In the genomic region with DNA sequence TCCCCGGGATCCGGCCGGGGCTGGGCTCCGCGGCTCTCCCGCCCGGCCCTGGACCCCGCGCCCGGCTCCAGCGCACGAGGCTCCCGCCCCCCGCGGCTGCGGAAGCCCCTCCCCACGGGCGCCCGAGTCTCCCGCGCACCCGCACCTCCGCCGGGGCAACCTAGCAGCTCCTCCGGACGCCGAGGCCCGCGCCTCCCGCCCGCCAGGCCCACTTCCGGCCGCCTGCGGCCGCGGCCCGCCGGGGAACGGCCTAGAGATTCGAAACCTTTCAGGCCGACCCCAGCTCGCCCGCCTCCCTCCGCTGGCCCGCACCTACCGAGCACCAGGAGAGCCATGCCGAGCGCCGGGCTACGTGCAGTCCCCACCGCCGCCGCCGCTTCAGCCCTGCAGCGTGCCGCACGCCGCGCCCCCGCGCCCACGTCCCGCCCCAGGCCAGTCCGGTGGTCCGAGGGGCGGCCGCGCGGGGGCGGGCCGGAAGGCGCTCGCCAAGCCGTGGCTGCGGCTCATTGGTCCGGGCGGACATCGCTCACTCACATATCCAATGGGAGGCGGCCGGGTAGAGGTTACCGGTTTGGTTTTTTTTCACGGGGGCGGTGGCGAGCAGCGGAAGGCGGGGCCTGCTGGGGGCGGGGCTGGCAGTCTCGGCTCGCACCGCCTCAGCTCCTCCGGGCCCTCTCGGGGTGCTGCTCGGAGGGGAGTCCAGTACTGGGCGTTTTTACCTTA, we compare ENCODE assay signal across 1 cellular context.
TF ChIP-seq lines count a peak whose summit lies in the region.

A gene with protein sequence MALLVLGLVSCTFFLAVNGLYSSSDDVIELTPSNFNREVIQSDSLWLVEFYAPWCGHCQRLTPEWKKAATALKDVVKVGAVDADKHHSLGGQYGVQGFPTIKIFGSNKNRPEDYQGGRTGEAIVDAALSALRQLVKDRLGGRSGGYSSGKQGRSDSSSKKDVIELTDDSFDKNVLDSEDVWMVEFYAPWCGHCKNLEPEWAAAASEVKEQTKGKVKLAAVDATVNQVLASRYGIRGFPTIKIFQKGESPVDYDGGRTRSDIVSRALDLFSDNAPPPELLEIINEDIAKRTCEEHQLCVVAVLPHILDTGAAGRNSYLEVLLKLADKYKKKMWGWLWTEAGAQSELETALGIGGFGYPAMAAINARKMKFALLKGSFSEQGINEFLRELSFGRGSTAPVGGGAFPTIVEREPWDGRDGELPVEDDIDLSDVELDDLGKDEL (minus strand): TSS at position 424 of the 723 bp plus-strand sequence. CDS start 89 bp downstream, at position 335.

TF ChIP-seq in HepG2, 621 proteins besides CTCF, POLR2A, EP300 and RAD21 (continued from another document and continues in another):
- TF ChIP-seq TFDP2 (CRISPR knock-in tag; IDR thresholded peaks at IDR 0.05) (peak; percentile 66), SMAD3 (CRISPR knock-in tag; IDR thresholded peaks at IDR 0.05) (no peak), MXD3 (CRISPR knock-in tag; IDR thresholded peaks at IDR 0.05) (peak; percentile 55), ZNF562 (CRISPR knock-in tag; IDR thresholded peaks at IDR 0.05; ENCODE audit: borderline replicate concordance) (no peak), ZNF546 (CRISPR knock-in tag; conservative IDR thresholded peaks at IDR 0.05) (no peak; the same call in 1 of the 2 replicates), RFXAP (CRISPR knock-in tag; IDR thresholded peaks at IDR 0.05; ENCODE audit: borderline replicate concordance) (peak; percentile 76; the same call in 1 of the 2 replicates), SP140L (CRISPR knock-in tag; IDR thresholded peaks at IDR 0.05; ENCODE audit: borderline replicate concordance) (no peak), PITX1 (CRISPR knock-in tag; IDR thresholded peaks at IDR 0.05) (no peak), KLF13 (CRISPR knock-in tag; IDR thresholded peaks at IDR 0.05) (no peak), ZNF230 (CRISPR knock-in tag; IDR thresholded peaks at IDR 0.05) (0 out of 2 replicates have a peak, but pooled peaks have one; percentile 1), SALL1 (CRISPR knock-in tag; IDR thresholded peaks at IDR 0.05) (peak; percentile 78), ZNF775 (CRISPR knock-in tag; IDR thresholded peaks at IDR 0.05; ENCODE audit: borderline replicate concordance) (no peak), RFX1 (IDR thresholded peaks at IDR 0.05) (no peak), ZNF776 (CRISPR knock-in tag; IDR thresholded peaks at IDR 0.05) (no peak; the same call in none of the 2 replicates), PAX8 (CRISPR knock-in tag; IDR thresholded peaks at IDR 0.05; ENCODE audit: borderline replicate concordance) (no peak; the same call in 1 of the 2 replicates), TEAD2 (CRISPR knock-in tag; IDR thresholded peaks at IDR 0.05) (no peak), RBM22 (optimal IDR thresholded peaks at IDR 0.05; ENCODE audit: low read length) (no peak), ZNF343 (CRISPR knock-in tag; IDR thresholded peaks at IDR 0.05) (no peak; the same call in 1 of the 2 replicates), RFX3 (CRISPR knock-in tag; IDR thresholded peaks at IDR 0.05) (no peak), ZSCAN25 (CRISPR knock-in tag; IDR thresholded peaks at IDR 0.05) (peak; percentile 100), BRF2 (CRISPR knock-in tag; IDR thresholded peaks at IDR 0.05) (no peak), ZC3H4 (CRISPR knock-in tag; IDR thresholded peaks at IDR 0.05; ENCODE audit: borderline replicate concordance) (no peak), ATF6 (CRISPR knock-in tag; conservative IDR thresholded peaks at IDR 0.05) (0 out of 2 replicates have a peak, but pooled peaks have one; percentile 21), DNMT3B (CRISPR knock-in tag; conservative IDR thresholded peaks at IDR 0.05) (no peak), ZC3H13 (CRISPR knock-in tag; IDR thresholded peaks at IDR 0.05) (no peak), ZNF569 (CRISPR knock-in tag; IDR thresholded peaks at IDR 0.05; ENCODE audit: borderline replicate concordance) (no peak), IRF9 (CRISPR knock-in tag; IDR thresholded peaks at IDR 0.05; ENCODE audit: borderline replicate concordance) (no peak; the same call in 1 of the 2 replicates), ZSCAN29 (CRISPR knock-in tag; conservative IDR thresholded peaks at IDR 0.05) (no peak), ZNF12 (CRISPR knock-in tag; IDR thresholded peaks at IDR 0.05) (no peak), DR1 (CRISPR knock-in tag; IDR thresholded peaks at IDR 0.05) (no peak; the same call in 1 of the 2 replicates), POGZ (CRISPR knock-in tag; IDR thresholded peaks at IDR 0.05) (peak; percentile 35; the same call in 1 of the 2 replicates), KDM5A (IDR thresholded peaks at IDR 0.05; ENCODE audit: borderline replicate concordance, low read length) (peak; percentile 24; the same call in 1 of the 2 replicates), LCORL (IDR thresholded peaks at IDR 0.05) (no peak), LCORL (CRISPR knock-in tag; IDR thresholded peaks at IDR 0.05) (peak; percentile 66), ZSCAN30 (CRISPR knock-in tag; IDR thresholded peaks at IDR 0.05) (no peak), BRD4 (CRISPR knock-in tag; IDR thresholded peaks at IDR 0.05) (peak; percentile 37; the same call in 1 of the 2 replicates), KDM6A (CRISPR knock-in tag; IDR thresholded peaks at IDR 0.05; ENCODE audit: low read depth) (no peak), ATRX (CRISPR knock-in tag; IDR thresholded peaks at IDR 0.05; ENCODE audit: borderline replicate concordance) (no peak), ZNF777 (CRISPR knock-in tag; IDR thresholded peaks at IDR 0.05) (no peak), ARNT (IDR thresholded peaks at IDR 0.05) (no peak), MXD4 (CRISPR knock-in tag; IDR thresholded peaks at IDR 0.05) (peak; percentile 78), ATF1 (CRISPR knock-in tag; IDR thresholded peaks at IDR 0.05) (no peak), SMARCE1 (IDR thresholded peaks at IDR 0.05; ENCODE audit: borderline replicate concordance) (no peak), JUNB (CRISPR knock-in tag; IDR thresholded peaks at IDR 0.05; ENCODE audit: borderline replicate concordance) (no peak), HNRNPK (IDR thresholded peaks at IDR 0.05; ENCODE audit: low read depth, low read length, poor library complexity, severe bottlenecking) (no peak), ZNF720 (CRISPR knock-in tag; IDR thresholded peaks at IDR 0.05) (no peak), RNF2 (conservative IDR thresholded peaks at IDR 0.05; ENCODE audit: low read depth) (peak; percentile 75), CC2D1A (CRISPR knock-in tag; IDR thresholded peaks at IDR 0.05) (no peak), IKZF1 (IDR thresholded peaks at IDR 0.05) (no peak), PLRG1 (conservative IDR thresholded peaks at IDR 0.05) (no peak)
- TF ChIP-seq, protein P1, sequence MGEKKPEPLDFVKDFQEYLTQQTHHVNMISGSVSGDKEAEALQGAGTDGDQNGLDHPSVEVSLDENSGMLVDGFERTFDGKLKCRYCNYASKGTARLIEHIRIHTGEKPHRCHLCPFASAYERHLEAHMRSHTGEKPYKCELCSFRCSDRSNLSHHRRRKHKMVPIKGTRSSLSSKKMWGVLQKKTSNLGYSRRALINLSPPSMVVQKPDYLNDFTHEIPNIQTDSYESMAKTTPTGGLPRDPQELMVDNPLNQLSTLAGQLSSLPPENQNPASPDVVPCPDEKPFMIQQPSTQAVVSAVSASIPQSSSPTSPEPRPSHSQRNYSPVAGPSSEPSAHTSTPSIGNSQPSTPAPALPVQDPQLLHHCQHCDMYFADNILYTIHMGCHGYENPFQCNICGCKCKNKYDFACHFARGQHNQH (CRISPR knock-in tag; IDR thresholded peaks at IDR 0.05): no peak
- TF ChIP-seq, protein P2, sequence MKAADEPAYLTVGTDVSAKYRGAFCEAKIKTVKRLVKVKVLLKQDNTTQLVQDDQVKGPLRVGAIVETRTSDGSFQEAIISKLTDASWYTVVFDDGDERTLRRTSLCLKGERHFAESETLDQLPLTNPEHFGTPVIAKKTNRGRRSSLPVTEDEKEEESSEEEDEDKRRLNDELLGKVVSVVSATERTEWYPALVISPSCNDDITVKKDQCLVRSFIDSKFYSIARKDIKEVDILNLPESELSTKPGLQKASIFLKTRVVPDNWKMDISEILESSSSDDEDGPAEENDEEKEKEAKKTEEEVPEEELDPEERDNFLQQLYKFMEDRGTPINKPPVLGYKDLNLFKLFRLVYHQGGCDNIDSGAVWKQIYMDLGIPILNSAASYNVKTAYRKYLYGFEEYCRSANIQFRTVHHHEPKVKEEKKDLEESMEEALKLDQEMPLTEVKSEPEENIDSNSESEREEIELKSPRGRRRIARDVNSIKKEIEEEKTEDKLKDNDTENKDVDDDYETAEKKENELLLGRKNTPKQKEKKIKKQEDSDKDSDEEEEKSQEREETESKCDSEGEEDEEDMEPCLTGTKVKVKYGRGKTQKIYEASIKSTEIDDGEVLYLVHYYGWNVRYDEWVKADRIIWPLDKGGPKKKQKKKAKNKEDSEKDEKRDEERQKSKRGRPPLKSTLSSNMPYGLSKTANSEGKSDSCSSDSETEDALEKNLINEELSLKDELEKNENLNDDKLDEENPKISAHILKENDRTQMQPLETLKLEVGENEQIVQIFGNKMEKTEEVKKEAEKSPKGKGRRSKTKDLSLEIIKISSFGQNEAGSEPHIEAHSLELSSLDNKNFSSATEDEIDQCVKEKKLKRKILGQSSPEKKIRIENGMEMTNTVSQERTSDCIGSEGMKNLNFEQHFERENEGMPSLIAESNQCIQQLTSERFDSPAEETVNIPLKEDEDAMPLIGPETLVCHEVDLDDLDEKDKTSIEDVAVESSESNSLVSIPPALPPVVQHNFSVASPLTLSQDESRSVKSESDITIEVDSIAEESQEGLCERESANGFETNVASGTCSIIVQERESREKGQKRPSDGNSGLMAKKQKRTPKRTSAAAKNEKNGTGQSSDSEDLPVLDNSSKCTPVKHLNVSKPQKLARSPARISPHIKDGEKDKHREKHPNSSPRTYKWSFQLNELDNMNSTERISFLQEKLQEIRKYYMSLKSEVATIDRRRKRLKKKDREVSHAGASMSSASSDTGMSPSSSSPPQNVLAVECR (CRISPR knock-in tag; IDR thresholded peaks at IDR 0.05; ENCODE audit: borderline replicate concordance): peak; percentile 90; the same call in 1 of the 2 replicates
- TF ChIP-seq, protein P3, sequence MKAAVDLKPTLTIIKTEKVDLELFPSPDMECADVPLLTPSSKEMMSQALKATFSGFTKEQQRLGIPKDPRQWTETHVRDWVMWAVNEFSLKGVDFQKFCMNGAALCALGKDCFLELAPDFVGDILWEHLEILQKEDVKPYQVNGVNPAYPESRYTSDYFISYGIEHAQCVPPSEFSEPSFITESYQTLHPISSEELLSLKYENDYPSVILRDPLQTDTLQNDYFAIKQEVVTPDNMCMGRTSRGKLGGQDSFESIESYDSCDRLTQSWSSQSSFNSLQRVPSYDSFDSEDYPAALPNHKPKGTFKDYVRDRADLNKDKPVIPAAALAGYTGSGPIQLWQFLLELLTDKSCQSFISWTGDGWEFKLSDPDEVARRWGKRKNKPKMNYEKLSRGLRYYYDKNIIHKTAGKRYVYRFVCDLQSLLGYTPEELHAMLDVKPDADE (CRISPR knock-in tag; IDR thresholded peaks at IDR 0.05): no peak
- TF ChIP-seq, protein P4, sequence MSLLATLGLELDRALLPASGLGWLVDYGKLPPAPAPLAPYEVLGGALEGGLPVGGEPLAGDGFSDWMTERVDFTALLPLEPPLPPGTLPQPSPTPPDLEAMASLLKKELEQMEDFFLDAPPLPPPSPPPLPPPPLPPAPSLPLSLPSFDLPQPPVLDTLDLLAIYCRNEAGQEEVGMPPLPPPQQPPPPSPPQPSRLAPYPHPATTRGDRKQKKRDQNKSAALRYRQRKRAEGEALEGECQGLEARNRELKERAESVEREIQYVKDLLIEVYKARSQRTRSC (CRISPR knock-in tag; IDR thresholded peaks at IDR 0.05; ENCODE audit: low read depth): 0 out of 2 replicates have a peak, but pooled peaks have one; percentile 34
- TF ChIP-seq, protein P5, sequence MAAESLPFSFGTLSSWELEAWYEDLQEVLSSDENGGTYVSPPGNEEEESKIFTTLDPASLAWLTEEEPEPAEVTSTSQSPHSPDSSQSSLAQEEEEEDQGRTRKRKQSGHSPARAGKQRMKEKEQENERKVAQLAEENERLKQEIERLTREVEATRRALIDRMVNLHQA (CRISPR knock-in tag; IDR thresholded peaks at IDR 0.05): no peak
